Comparison of ENCODE assay signal across 26 cellular contexts in genomic region chr1:230950404-230950803, GRCh38.
"Had no signal": no experiment of that assay in that cellular context is flagged by ENCODE, and none has a peak within 500 bp of the region (broad histone marks: within the 10 kb centered on the region; RNA-seq: fewer than 3 reads in every experiment).

No MANE protein-coding gene starts in this region.

- H3K36me3 ChIP-seq: breast epithelium, colonic mucosa had no signal

- DNase-seq: activated CD4-positive, alpha-beta memory T cell treated with anti-CD3 and anti-CD28 coated beads, Interleukin-2, amount 10 ng/mL, durations not matched to agents 7 days and 5 days; activated CD4-positive, alpha-beta T cell treated with anti-CD3 and anti-CD28 coated beads for 1 hour; activated CD4-positive, alpha-beta T cell treated with anti-CD3 and anti-CD28 coated beads for 4 hours; activated CD4-positive, alpha-beta T cell treated with anti-CD3 and anti-CD28 coated beads, Interleukin-2, amount 10 ng/mL, durations not matched to agents 7 days and 5 days; activated CD4-positive, alpha-beta T cell treated with anti-CD3 and anti-CD28 coated beads, Interleukin-2, amount 50 U/mL, for 4 hours; activated CD8-positive, alpha-beta memory T cell treated with anti-CD3 and anti-CD28 coated beads, Interleukin-2, amount 50 U/mL, for 48 hours; activated gamma-delta T cell; activated naive CD4-positive, alpha-beta T cell; activated naive CD4-positive, alpha-beta T cell treated with anti-CD3 and anti-CD28 coated beads, Interleukin-2, amount 10 ng/mL, durations not matched to agents 7 days and 5 days; activated naive CD8-positive, alpha-beta T cell treated with anti-CD3 and anti-CD28 coated beads, Interleukin-2, amount 10 ng/mL, durations not matched to agents 7 days and 5 days; activated T-cell treated with anti-CD3 and anti-CD28 coated beads for 4 hours; activated T-cell treated with anti-CD3 and anti-CD28 coated beads, Interleukin-2, amount 50 U/mL, for 24 hours; activated T-cell treated with anti-CD3 and anti-CD28 coated beads, Interleukin-2, amount 50 U/mL, for 72 hours; central memory CD4-positive, alpha-beta T cell; cerebellar nuclear complex; colonic mucosa; effector CD8-positive, alpha-beta T cell; esophagus squamous epithelium; head of caudate nucleus; T-helper 2 cell had no signal

- H3K9me3 ChIP-seq: ascending aorta, breast epithelium, colonic mucosa, esophagus squamous epithelium had no signal

- H3K27ac ChIP-seq: ascending aorta, breast epithelium, cardiac muscle cell, colonic mucosa, epithelial cell of prostate, esophagus squamous epithelium had no signal

- H3K4me1 ChIP-seq: ascending aorta, breast epithelium, colonic mucosa, esophagus squamous epithelium had no signal

- H3K27me3 ChIP-seq: ascending aorta, breast epithelium, cardiac muscle cell, colonic mucosa, esophagus squamous epithelium had no signal

- H3K4me3 ChIP-seq: ascending aorta, breast epithelium, cardiac muscle cell, colonic mucosa, esophagus squamous epithelium had no signal

- ATAC-seq: activated naive CD4-positive, alpha-beta T cell treated with anti-CD3 and anti-CD28 coated beads, Interleukin-2, amount 50 U/mL, for 72 hours; activated T-cell treated with anti-CD3 and anti-CD28 coated beads, Interleukin-2, amount 50 U/mL, for 72 hours; WTC11 had no signal
